In the genomic region with DNA sequence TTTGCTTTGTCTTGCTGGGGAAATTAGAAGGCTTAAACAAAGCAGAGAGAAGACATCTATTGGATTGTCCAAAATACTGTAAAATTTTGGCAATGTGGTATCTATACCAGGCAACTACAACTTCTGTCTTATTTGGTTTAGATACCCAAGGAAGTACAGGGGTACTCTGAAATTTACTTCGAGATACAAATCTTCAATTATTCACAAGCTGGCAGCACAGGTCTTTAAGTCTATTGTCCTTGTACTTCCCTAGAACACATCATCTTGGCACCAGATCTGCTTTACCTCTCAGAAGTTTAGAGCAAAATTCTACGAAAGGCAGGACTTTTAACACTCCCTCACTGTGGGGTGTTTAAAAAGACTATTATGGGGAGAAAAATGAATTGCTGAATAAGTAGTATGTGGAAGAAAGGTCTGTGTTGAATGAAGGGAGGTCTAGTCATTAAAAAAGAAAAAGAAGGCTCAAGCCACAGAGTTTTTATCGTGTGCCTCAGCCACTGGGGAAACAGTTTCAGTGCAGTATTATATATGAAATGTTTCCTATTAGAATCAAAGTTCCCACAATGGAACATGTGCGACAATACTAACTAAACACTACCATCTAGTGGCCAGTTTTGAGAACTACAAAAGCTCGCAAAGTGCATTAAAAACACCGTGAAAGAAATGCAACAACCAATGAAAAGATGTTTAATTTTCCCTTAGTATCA, we compare ENCODE assay signal across 8 cellular contexts.
DNase-seq lines count a peak whose midpoint lies in the region; ATAC-seq and TF ChIP-seq lines count a peak whose summit lies in the region.

No MANE protein-coding gene starts in this region.

- CTCF ChIA-PET in activated CD8-positive, alpha-beta T cell treated with anti-CD3 and anti-CD28 coated beads, Interleukin-2, amount 10 ng/mL, durations not matched to agents 7 days and 5 days (lab: Charles Lee) = interaction anchor here (0.6 to 4.0 kb wide), 13 partner anchors 9 to 612 kb away, joined by 3 to 23 read pairs (median 8); no protein-coding TSS in a partner anchor

- H3K36me3 Mint-ChIP-seq in CD14-positive monocyte = peaks cover 0 to 5% of the 10 kb centered on the region in 2 donors
- no peaks in the 10 kb centered on the region for H3K36me3 Mint-ChIP-seq in activated CD8-positive, alpha-beta T cell treated with anti-CD3 and anti-CD28 coated beads, Interleukin-2, amount 10 ng/mL, durations not matched to agents 7 days and 5 days (ENCODE audit: low read depth)

- ATAC-seq in GM18517 (IDR thresholded peaks at IDR 0.05; ENCODE audit: unreplicated experiment) (peak; percentile 69), HG02938 (IDR thresholded peaks at IDR 0.05; ENCODE audit: unreplicated experiment) (peak; percentile 48), heart left ventricle (peak in 3 of 4 donors; percentile 58 to 82 (median 78))
- peak; percentile 53 for ATAC-seq in activated CD8-positive, alpha-beta T cell treated with anti-CD3 and anti-CD28 coated beads, Interleukin-2, amount 10 ng/mL, durations not matched to agents 7 days and 5 days

- no peaks in the 10 kb centered on the region for H3K9me3 ChIP-seq in heart left ventricle
- no peaks in the 10 kb centered on the region for H3K9me3 ChIP-seq in prostate gland

- no peak overlapping the region for H3K4me3 Mint-ChIP-seq in CD14-positive monocyte
- no peak overlapping the region for H3K4me3 Mint-ChIP-seq in activated CD8-positive, alpha-beta T cell treated with anti-CD3 and anti-CD28 coated beads, Interleukin-2, amount 10 ng/mL, durations not matched to agents 7 days and 5 days

- H3K9me3 Mint-ChIP-seq in CD14-positive monocyte = no peaks in the 10 kb centered on the region
- H3K9me3 Mint-ChIP-seq in activated CD8-positive, alpha-beta T cell treated with anti-CD3 and anti-CD28 coated beads, Interleukin-2, amount 10 ng/mL, durations not matched to agents 7 days and 5 days (ENCODE audit: insufficient read depth) = no peaks in the 10 kb centered on the region

- H3K27ac ChIP-seq in heart left ventricle (peak overlapping the region in 7 of 12 donors; percentile 3 to 63 (median 22)), prostate gland (peak overlapping the region; percentile 48 to 68)

- H3K36me3 ChIP-seq in heart left ventricle (no peaks in the 10 kb centered on the region), prostate gland (no peaks in the 10 kb centered on the region)

- DNase-seq in CD14-positive monocyte (ENCODE audit: low spot score) (no peak), NCI-H2107 treated with DMSO at 0.1 percent for 48 hours (lab: John Stamatoyannopoulos, UW; ENCODE audit: unreplicated experiment) (peak; percentile 24), heart left ventricle (peak in 1 of 5 donors; percentile 15), prostate gland (ENCODE audit: low spot score) (peak; percentile 42), mesenteric fat pad (ENCODE audit: low spot score) (no peak)
- peak; percentile 31 for DNase-seq in activated CD8-positive, alpha-beta T cell treated with anti-CD3 and anti-CD28 coated beads, Interleukin-2, amount 10 ng/mL, durations not matched to agents 7 days and 5 days

- TF ChIP-seq CTCF in CD14-positive monocyte (IDR thresholded peaks at IDR 0.05) (peak; percentile 88), heart left ventricle (IDR thresholded peaks at IDR 0.05) (peak; percentile 70 to 88 (median 82)), prostate gland (IDR thresholded peaks at IDR 0.05) (peak; percentile 80 to 93 (median 90))

- 19 to 21% (median 19%) methylated on average over 6 of the region's 6 CpGs for WGBS in heart left ventricle, 4 donors
- WGBS in prostate gland = 8% methylated on average over 6 of the region's 6 CpGs

- H3K4me1 ChIP-seq in heart left ventricle (peaks cover 0 to 17% (median 10%) of the 10 kb centered on the region in 12 donors), prostate gland (replicated peaks) (no peaks in the 10 kb centered on the region)

- TF ChIP-seq POLR2A in heart left ventricle (IDR thresholded peaks at IDR 0.05) (no peak), prostate gland (IDR thresholded peaks at IDR 0.05) (no peak)

- intact Hi-C loops in CD14-positive monocyte (cut with micrococcal nuclease) (loop anchor here (5.0 kb wide), 1 partner anchor 408 kb away; no protein-coding TSS in a partner anchor), heart left ventricle (cut with DNase I) (loop anchor here (2.0 to 10.0 kb wide), 15 partner anchors 123 to 925 kb away; no protein-coding TSS in a partner anchor), prostate gland (cut with DNase I) (loop anchor here (5.0 to 10.0 kb wide), 4 partner anchors 295 to 915 kb away; no protein-coding TSS in a partner anchor)

- H3K27ac Mint-ChIP-seq in CD14-positive monocyte = no peak overlapping the region
- H3K27ac Mint-ChIP-seq in activated CD8-positive, alpha-beta T cell treated with anti-CD3 and anti-CD28 coated beads, Interleukin-2, amount 10 ng/mL, durations not matched to agents 7 days and 5 days = no peak overlapping the region

- POLR2A ChIA-PET in activated CD8-positive, alpha-beta T cell treated with anti-CD3 and anti-CD28 coated beads, Interleukin-2, amount 10 ng/mL, durations not matched to agents 7 days and 5 days (lab: Charles Lee) = no interaction called here

- no peaks in the 10 kb centered on the region for H3K27me3 Mint-ChIP-seq in CD14-positive monocyte (ENCODE audit: low read depth in 3 of 3)
- H3K27me3 Mint-ChIP-seq in activated CD8-positive, alpha-beta T cell treated with anti-CD3 and anti-CD28 coated beads, Interleukin-2, amount 10 ng/mL, durations not matched to agents 7 days and 5 days (ENCODE audit: low read depth) = no peaks in the 10 kb centered on the region

- peak overlapping the region in 5 of 12 donors; percentile 2 to 40 (median 7) for H3K4me3 ChIP-seq in heart left ventricle
- no peak overlapping the region for H3K4me3 ChIP-seq in prostate gland

- peaks cover 4% of the 10 kb centered on the region for H3K4me1 Mint-ChIP-seq in CD14-positive monocyte
- H3K4me1 Mint-ChIP-seq in activated CD8-positive, alpha-beta T cell treated with anti-CD3 and anti-CD28 coated beads, Interleukin-2, amount 10 ng/mL, durations not matched to agents 7 days and 5 days (ENCODE audit: low read depth) = no peaks in the 10 kb centered on the region

- H3K27me3 ChIP-seq in heart left ventricle (no peaks in the 10 kb centered on the region), prostate gland (replicated peaks; ENCODE audit: insufficient read depth) (no peaks in the 10 kb centered on the region)

Comparison
In these comparisons a context has a peak if more than half of its experiments do, and no peak if none do; other contexts are left out.
1. DNase-seq: peak in NCI-H2107 treated with DMSO at 0.1 percent for 48 hours (single experiment), activated CD8-positive, alpha-beta T cell treated with anti-CD3 and anti-CD28 coated beads, Interleukin-2, amount 10 ng/mL, durations not matched to agents 7 days and 5 days (single experiment) and prostate gland (single experiment); none in CD14-positive monocyte (single experiment) and mesenteric fat pad (single experiment).
2. Peak in every context shown above with its lines, with median percentiles within 50 percentile points of each other: CTCF ChIP-seq and ATAC-seq.